15 cellular contexts compared by ENCODE assay signal in genomic region chr15:80105193-80105984, GRCh38. TPM values are rescaled to one million over a fixed set of nuclear protein-coding genes. Genes with fewer than 3 reads are reported as not detected.
DNase-seq lines count a peak whose midpoint lies in the region; TF ChIP-seq lines count a peak whose summit lies in the region.
"Had no signal": no experiment of that assay in that cellular context is flagged by ENCODE, and none has a peak within 500 bp of the region (broad histone marks: within the 10 kb centered on the region; RNA-seq: fewer than 3 reads in every experiment).

No MANE protein-coding gene starts in this region.

- DNase-seq in HT1080 (ENCODE audit: low read depth) (peak; percentile 81), amniotic epithelial cell (ENCODE audit: low read depth) (peak; percentile 91), kidney glomerular epithelial cell (lab: John Stamatoyannopoulos, UW) (peak; percentile 21), H7 (no peak), SW480 (ENCODE audit: low spot score) (no peak), NCI-H2081 treated with DMSO at 0.1 percent for 48 hours (lab: John Stamatoyannopoulos, UW) (no peak), iPS-NIHi7 (ENCODE audit: extremely low spot score) (no peak)
- DNase-seq: activated gamma-delta T cell, heart right ventricle, midbrain, RPMI8226, WERI-Rb-1 had no signal

- no peaks in the 10 kb centered on the region for H3F3A ChIP-seq in DOHH2 (ENCODE audit: control insufficient read depth, insufficient read depth)

- H3K36me3 ChIP-seq in DOHH2 (ENCODE audit: control insufficient read depth, low read length) (peaks cover 29% of the 10 kb centered on the region), H7 (replicated peaks; ENCODE audit: control insufficient read depth, insufficient read depth, low read length) (no peaks in the 10 kb centered on the region)

- H3K4me3 ChIP-seq in DOHH2 (ENCODE audit: low read length), result no peak overlapping the region
- no peak overlapping the region for H3K4me3 ChIP-seq in H7 (ENCODE audit: insufficient read depth, low read depth, low read length)
- H3K4me3 ChIP-seq: coronary artery, heart right ventricle had no signal

- H3K4me1 ChIP-seq in DOHH2 (ENCODE audit: control insufficient read depth, low read length), result peaks cover 22% of the 10 kb centered on the region

- TF ChIP-seq CTCF in DOHH2 (IDR thresholded peaks at IDR 0.05; ENCODE audit: low read depth, low read length, poor library complexity, severe bottlenecking), result no peak

- H3K27me3 ChIP-seq in DOHH2 (ENCODE audit: control insufficient read depth, low read length) (no peaks in the 10 kb centered on the region), H7 (ENCODE audit: control insufficient read depth, insufficient read depth, low read length) (no peaks in the 10 kb centered on the region)
- H3K27me3 ChIP-seq: heart right ventricle had no signal

- H3K79me2 ChIP-seq in DOHH2 (ENCODE audit: control insufficient read depth, low read length), result peaks cover 88% of the 10 kb centered on the region

- H3K27ac ChIP-seq in DOHH2 (ENCODE audit: low read depth, low read length), result no peak overlapping the region
- H3K27ac ChIP-seq: coronary artery, heart right ventricle, KMS-11, WERI-Rb-1 had no signal

- H3K9me3 ChIP-seq in DOHH2 (ENCODE audit: control insufficient read depth, insufficient read depth, low read length), result no peaks in the 10 kb centered on the region
- H3K9me3 ChIP-seq: heart right ventricle had no signal

- peaks cover 19% of the 10 kb centered on the region for H4K20me1 ChIP-seq in DOHH2 (ENCODE audit: control insufficient read depth, insufficient read depth, low read depth, low read length)

- H3K9me2 ChIP-seq in DOHH2 (replicated peaks; ENCODE audit: control insufficient read depth, low read length), result no peaks in the 10 kb centered on the region

- H3K4me2 ChIP-seq in DOHH2 (ENCODE audit: low read length), result peak overlapping the region; percentile 17
- H3K4me2 ChIP-seq: KMS-11 had no signal

RNA-seq across cellular contexts. Expression of gene ZFAND6, which starts 45.9 kb away (rescaled TPM):
- total RNA-seq in HT1080 (2014; rRNA removed; shearing (Covaris generic)), result 133 and 173 TPM in 2 replicates
- polyA plus RNA-seq in HT1080 (2015; cell fraction: cytosol; rRNA removed), result 137 and 140 TPM in 2 replicates
- polyA plus RNA-seq in HT1080 (2015; cell fraction: nucleus; rRNA removed), result 83.1 and 89.9 TPM in 2 replicates
- total RNA-seq in H7 (2014; rRNA removed; shearing (Covaris generic)), result 213 and 238 TPM in 2 replicates

RNA-seq across cellular contexts. Expression of gene FAH, which starts 47.4 kb away (rescaled TPM):
- 67.8 and 71.9 TPM in 2 replicates for total RNA-seq in HT1080 (2014; rRNA removed; shearing (Covaris generic))
- polyA plus RNA-seq in HT1080 (2015; cell fraction: cytosol; rRNA removed), result 42.1 and 42.5 TPM in 2 replicates
- 52.2 and 59.6 TPM in 2 replicates for polyA plus RNA-seq in HT1080 (2015; cell fraction: nucleus; rRNA removed)
- total RNA-seq in H7 (2014; rRNA removed; shearing (Covaris generic)), result 17.6 and 21.4 TPM in 2 replicates

Comparison
In these comparisons a context has a peak if more than half of its experiments do, and no peak if none do; other contexts are left out.
1. DNase-seq: peak in HT1080 (single experiment), amniotic epithelial cell (single experiment) and kidney glomerular epithelial cell (single experiment); none in H7 (single experiment), SW480 (single experiment), NCI-H2081 treated with DMSO at 0.1 percent for 48 hours (single experiment) and iPS-NIHi7 (single experiment).